Comparison of ENCODE assay signal across 1 cellular context in the genomic region with DNA sequence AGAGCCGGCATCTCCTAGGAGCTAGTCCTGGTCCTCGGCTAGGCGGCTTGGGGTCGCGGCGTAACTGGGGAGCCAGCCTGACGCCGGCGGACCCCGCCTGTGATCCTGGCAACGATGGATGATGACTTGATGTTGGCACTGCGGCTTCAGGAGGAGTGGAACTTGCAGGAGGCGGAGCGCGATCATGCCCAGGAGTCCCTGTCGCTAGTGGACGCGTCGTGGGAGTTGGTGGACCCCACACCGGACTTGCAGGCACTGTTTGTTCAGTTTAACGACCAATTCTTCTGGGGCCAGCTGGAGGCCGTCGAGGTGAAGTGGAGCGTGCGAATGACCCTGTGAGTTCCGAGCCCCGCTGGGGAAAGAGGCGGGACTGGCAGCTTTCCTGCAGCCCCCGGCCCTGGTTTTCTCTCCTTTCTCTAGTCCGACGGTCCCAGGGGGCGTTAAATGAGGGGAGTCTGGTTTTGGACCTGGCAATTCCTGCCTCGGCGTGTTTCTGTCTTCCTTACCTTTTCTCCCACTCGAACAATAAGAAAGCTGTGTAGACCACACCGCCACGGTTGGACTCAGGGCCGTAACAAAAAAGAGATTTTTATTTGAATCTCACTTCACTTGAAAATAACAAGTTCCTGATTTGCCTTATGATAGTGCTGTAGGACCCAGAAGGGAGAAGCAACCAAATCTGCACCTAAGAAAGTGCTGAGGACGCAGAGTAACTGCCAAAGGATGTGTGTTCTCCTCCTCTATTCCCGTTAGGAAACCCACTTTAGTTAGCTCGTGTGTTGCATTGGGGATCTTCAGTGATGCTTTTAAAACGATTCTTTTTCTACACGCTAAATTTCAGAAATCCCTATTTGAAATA.
TF ChIP-seq lines count a peak whose summit lies in the region.

A gene with protein sequence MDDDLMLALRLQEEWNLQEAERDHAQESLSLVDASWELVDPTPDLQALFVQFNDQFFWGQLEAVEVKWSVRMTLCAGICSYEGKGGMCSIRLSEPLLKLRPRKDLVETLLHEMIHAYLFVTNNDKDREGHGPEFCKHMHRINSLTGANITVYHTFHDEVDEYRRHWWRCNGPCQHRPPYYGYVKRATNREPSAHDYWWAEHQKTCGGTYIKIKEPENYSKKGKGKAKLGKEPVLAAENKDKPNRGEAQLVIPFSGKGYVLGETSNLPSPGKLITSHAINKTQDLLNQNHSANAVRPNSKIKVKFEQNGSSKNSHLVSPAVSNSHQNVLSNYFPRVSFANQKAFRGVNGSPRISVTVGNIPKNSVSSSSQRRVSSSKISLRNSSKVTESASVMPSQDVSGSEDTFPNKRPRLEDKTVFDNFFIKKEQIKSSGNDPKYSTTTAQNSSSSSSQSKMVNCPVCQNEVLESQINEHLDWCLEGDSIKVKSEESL (plus strand): TSS at position 24 of the 859 bp plus-strand sequence. CDS start 91 bp downstream, at position 115.

TF ChIP-seq in GM12878, 131 proteins besides CTCF, POLR2A, EP300 and RAD21 (continues in another document):
- TF ChIP-seq, protein P1, sequence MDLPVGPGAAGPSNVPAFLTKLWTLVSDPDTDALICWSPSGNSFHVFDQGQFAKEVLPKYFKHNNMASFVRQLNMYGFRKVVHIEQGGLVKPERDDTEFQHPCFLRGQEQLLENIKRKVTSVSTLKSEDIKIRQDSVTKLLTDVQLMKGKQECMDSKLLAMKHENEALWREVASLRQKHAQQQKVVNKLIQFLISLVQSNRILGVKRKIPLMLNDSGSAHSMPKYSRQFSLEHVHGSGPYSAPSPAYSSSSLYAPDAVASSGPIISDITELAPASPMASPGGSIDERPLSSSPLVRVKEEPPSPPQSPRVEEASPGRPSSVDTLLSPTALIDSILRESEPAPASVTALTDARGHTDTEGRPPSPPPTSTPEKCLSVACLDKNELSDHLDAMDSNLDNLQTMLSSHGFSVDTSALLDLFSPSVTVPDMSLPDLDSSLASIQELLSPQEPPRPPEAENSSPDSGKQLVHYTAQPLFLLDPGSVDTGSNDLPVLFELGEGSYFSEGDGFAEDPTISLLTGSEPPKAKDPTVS (IDR thresholded peaks at IDR 0.05; ENCODE audit: low read depth, low read length), result no peak
- no peak for TF ChIP-seq ZNF274 (IDR thresholded peaks at IDR 0.05; ENCODE audit: insufficient read depth, insufficient read length)
- TF ChIP-seq HCFC1 (IDR thresholded peaks at IDR 0.05; ENCODE audit: low read length), result no peak
- TF ChIP-seq STAT3 (IDR thresholded peaks at IDR 0.05; ENCODE audit: low read depth, low read length), result no peak
- TF ChIP-seq SIX5 (IDR thresholded peaks at IDR 0.05; ENCODE audit: low read depth, low read length, severe bottlenecking), result no peak
- TF ChIP-seq, protein P2, sequence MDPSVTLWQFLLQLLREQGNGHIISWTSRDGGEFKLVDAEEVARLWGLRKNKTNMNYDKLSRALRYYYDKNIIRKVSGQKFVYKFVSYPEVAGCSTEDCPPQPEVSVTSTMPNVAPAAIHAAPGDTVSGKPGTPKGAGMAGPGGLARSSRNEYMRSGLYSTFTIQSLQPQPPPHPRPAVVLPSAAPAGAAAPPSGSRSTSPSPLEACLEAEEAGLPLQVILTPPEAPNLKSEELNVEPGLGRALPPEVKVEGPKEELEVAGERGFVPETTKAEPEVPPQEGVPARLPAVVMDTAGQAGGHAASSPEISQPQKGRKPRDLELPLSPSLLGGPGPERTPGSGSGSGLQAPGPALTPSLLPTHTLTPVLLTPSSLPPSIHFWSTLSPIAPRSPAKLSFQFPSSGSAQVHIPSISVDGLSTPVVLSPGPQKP (IDR thresholded peaks at IDR 0.05; ENCODE audit: low read depth, low read length), result no peak
- 0 out of 2 replicates have a peak, but pooled peaks have one; percentile 6 for TF ChIP-seq RFX5 (IDR thresholded peaks at IDR 0.05; ENCODE audit: low read depth, low read length)
- TF ChIP-seq POLR2AphosphoS2 (IDR thresholded peaks at IDR 0.05; ENCODE audit: low read depth, low read length), result no peak
- TF ChIP-seq GATAD2B (conservative IDR thresholded peaks at IDR 0.05; ENCODE audit: low read depth), result 0 out of 2 replicates have a peak, but pooled peaks have one; percentile 22
- TF ChIP-seq STAT1 (conservative IDR thresholded peaks at IDR 0.05), result no peak
- TF ChIP-seq, protein P3, sequence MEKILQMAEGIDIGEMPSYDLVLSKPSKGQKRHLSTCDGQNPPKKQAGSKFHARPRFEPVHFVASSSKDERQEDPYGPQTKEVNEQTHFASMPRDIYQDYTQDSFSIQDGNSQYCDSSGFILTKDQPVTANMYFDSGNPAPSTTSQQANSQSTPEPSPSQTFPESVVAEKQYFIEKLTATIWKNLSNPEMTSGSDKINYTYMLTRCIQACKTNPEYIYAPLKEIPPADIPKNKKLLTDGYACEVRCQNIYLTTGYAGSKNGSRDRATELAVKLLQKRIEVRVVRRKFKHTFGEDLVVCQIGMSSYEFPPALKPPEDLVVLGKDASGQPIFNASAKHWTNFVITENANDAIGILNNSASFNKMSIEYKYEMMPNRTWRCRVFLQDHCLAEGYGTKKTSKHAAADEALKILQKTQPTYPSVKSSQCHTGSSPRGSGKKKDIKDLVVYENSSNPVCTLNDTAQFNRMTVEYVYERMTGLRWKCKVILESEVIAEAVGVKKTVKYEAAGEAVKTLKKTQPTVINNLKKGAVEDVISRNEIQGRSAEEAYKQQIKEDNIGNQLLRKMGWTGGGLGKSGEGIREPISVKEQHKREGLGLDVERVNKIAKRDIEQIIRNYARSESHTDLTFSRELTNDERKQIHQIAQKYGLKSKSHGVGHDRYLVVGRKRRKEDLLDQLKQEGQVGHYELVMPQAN (conservative IDR thresholded peaks at IDR 0.05), result peak; percentile 79
- no peak for TF ChIP-seq IRF4 (IDR thresholded peaks at IDR 0.05; ENCODE audit: low read depth, low read length)
- TF ChIP-seq SUPT20H (IDR thresholded peaks at IDR 0.05; ENCODE audit: borderline replicate concordance, control insufficient read depth, low read depth, low read length), result no peak
- TF ChIP-seq DPF2 (IDR thresholded peaks at IDR 0.05), result no peak
- TF ChIP-seq, protein P4, sequence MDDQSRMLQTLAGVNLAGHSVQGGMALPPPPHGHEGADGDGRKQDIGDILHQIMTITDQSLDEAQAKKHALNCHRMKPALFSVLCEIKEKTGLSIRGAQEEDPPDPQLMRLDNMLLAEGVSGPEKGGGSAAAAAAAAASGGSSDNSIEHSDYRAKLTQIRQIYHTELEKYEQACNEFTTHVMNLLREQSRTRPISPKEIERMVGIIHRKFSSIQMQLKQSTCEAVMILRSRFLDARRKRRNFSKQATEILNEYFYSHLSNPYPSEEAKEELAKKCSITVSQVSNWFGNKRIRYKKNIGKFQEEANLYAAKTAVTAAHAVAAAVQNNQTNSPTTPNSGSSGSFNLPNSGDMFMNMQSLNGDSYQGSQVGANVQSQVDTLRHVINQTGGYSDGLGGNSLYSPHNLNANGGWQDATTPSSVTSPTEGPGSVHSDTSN (IDR thresholded peaks at IDR 0.05; ENCODE audit: insufficient replicate concordance, low read depth, low read length), result no peak
- TF ChIP-seq, protein P5, sequence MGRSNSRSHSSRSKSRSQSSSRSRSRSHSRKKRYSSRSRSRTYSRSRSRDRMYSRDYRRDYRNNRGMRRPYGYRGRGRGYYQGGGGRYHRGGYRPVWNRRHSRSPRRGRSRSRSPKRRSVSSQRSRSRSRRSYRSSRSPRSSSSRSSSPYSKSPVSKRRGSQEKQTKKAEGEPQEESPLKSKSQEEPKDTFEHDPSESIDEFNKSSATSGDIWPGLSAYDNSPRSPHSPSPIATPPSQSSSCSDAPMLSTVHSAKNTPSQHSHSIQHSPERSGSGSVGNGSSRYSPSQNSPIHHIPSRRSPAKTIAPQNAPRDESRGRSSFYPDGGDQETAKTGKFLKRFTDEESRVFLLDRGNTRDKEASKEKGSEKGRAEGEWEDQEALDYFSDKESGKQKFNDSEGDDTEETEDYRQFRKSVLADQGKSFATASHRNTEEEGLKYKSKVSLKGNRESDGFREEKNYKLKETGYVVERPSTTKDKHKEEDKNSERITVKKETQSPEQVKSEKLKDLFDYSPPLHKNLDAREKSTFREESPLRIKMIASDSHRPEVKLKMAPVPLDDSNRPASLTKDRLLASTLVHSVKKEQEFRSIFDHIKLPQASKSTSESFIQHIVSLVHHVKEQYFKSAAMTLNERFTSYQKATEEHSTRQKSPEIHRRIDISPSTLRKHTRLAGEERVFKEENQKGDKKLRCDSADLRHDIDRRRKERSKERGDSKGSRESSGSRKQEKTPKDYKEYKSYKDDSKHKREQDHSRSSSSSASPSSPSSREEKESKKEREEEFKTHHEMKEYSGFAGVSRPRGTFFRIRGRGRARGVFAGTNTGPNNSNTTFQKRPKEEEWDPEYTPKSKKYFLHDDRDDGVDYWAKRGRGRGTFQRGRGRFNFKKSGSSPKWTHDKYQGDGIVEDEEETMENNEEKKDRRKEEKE (IDR thresholded peaks at IDR 0.05), result no peak
- TF ChIP-seq RCOR1 (conservative IDR thresholded peaks at IDR 0.05; ENCODE audit: low read depth, low read length), result no peak
- TF ChIP-seq, protein P6, sequence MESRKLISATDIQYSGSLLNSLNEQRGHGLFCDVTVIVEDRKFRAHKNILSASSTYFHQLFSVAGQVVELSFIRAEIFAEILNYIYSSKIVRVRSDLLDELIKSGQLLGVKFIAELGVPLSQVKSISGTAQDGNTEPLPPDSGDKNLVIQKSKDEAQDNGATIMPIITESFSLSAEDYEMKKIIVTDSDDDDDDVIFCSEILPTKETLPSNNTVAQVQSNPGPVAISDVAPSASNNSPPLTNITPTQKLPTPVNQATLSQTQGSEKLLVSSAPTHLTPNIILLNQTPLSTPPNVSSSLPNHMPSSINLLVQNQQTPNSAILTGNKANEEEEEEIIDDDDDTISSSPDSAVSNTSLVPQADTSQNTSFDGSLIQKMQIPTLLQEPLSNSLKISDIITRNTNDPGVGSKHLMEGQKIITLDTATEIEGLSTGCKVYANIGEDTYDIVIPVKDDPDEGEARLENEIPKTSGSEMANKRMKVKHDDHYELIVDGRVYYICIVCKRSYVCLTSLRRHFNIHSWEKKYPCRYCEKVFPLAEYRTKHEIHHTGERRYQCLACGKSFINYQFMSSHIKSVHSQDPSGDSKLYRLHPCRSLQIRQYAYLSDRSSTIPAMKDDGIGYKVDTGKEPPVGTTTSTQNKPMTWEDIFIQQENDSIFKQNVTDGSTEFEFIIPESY (IDR thresholded peaks at IDR 0.05), result no peak
- no peak for TF ChIP-seq KLF5 (IDR thresholded peaks at IDR 0.05; ENCODE audit: partially characterized antibody)
- TF ChIP-seq BACH1 (IDR thresholded peaks at IDR 0.05; ENCODE audit: borderline replicate concordance), result 0 out of 2 replicates have a peak, but pooled peaks have one; percentile 26
- TF ChIP-seq PML (IDR thresholded peaks at IDR 0.05; ENCODE audit: low read length), result peak; percentile 4; the same call in 1 of the 2 replicates
- TF ChIP-seq CREB1 (IDR thresholded peaks at IDR 0.05; ENCODE audit: low read depth), result peak; percentile 6; the same call in 1 of the 2 replicates
- no peak for TF ChIP-seq RELA (IDR thresholded peaks at IDR 0.05; ENCODE audit: borderline replicate concordance, partially characterized antibody)
- TF ChIP-seq CBX5 (IDR thresholded peaks at IDR 0.05; ENCODE audit: low read depth), result no peak
- TF ChIP-seq RUNX3 (IDR thresholded peaks at IDR 0.05; ENCODE audit: low read length), result peak; percentile 5; the same call in 1 of the 2 replicates
- TF ChIP-seq ESRRA (IDR thresholded peaks at IDR 0.05; ENCODE audit: low read length), result no peak
- TF ChIP-seq TBL1XR1 (IDR thresholded peaks at IDR 0.05; ENCODE audit: low read depth, low read length), result no peak
- no peak for TF ChIP-seq NFXL1 (IDR thresholded peaks at IDR 0.05; ENCODE audit: borderline replicate concordance)
- peak; percentile 22 for TF ChIP-seq MEF2B (IDR thresholded peaks at IDR 0.05; ENCODE audit: partially characterized antibody, poor library complexity, severe bottlenecking)
- TF ChIP-seq SMC3 (IDR thresholded peaks at IDR 0.05; ENCODE audit: borderline replicate concordance, low read length), result no peak
- TF ChIP-seq EED (IDR thresholded peaks at IDR 0.05; ENCODE audit: low read depth), result peak; percentile 28; the same call in 1 of the 2 replicates
- TF ChIP-seq MYB (IDR thresholded peaks at IDR 0.05; ENCODE audit: borderline replicate concordance, low read depth, low read length), result no peak
- TF ChIP-seq NRF1 (conservative IDR thresholded peaks at IDR 0.05; ENCODE audit: low read depth, low read length), result no peak
- TF ChIP-seq, protein P7, sequence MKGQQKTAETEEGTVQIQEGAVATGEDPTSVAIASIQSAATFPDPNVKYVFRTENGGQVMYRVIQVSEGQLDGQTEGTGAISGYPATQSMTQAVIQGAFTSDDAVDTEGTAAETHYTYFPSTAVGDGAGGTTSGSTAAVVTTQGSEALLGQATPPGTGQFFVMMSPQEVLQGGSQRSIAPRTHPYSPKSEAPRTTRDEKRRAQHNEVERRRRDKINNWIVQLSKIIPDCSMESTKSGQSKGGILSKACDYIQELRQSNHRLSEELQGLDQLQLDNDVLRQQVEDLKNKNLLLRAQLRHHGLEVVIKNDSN (IDR thresholded peaks at IDR 0.05; ENCODE audit: borderline replicate concordance, extremely low read length, insufficient read depth, low read depth, low read length), result no peak
- no peak for TF ChIP-seq IKZF2 (IDR thresholded peaks at IDR 0.05)
- TF ChIP-seq, protein P8, sequence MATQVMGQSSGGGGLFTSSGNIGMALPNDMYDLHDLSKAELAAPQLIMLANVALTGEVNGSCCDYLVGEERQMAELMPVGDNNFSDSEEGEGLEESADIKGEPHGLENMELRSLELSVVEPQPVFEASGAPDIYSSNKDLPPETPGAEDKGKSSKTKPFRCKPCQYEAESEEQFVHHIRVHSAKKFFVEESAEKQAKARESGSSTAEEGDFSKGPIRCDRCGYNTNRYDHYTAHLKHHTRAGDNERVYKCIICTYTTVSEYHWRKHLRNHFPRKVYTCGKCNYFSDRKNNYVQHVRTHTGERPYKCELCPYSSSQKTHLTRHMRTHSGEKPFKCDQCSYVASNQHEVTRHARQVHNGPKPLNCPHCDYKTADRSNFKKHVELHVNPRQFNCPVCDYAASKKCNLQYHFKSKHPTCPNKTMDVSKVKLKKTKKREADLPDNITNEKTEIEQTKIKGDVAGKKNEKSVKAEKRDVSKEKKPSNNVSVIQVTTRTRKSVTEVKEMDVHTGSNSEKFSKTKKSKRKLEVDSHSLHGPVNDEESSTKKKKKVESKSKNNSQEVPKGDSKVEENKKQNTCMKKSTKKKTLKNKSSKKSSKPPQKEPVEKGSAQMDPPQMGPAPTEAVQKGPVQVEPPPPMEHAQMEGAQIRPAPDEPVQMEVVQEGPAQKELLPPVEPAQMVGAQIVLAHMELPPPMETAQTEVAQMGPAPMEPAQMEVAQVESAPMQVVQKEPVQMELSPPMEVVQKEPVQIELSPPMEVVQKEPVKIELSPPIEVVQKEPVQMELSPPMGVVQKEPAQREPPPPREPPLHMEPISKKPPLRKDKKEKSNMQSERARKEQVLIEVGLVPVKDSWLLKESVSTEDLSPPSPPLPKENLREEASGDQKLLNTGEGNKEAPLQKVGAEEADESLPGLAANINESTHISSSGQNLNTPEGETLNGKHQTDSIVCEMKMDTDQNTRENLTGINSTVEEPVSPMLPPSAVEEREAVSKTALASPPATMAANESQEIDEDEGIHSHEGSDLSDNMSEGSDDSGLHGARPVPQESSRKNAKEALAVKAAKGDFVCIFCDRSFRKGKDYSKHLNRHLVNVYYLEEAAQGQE (IDR thresholded peaks at IDR 0.05; ENCODE audit: low read depth, low read length), result no peak
- no peak for TF ChIP-seq FOXM1 (IDR thresholded peaks at IDR 0.05; ENCODE audit: low read depth, low read length)
- TF ChIP-seq CHD1 (IDR thresholded peaks at IDR 0.05; ENCODE audit: low read depth, low read length), result 0 out of 2 replicates have a peak, but pooled peaks have one; percentile 73
